8 cellular contexts compared by ENCODE assay signal in genomic region chr2:63840785-63841253, GRCh38. TPM values are rescaled to one million over a fixed set of nuclear protein-coding genes. Genes with fewer than 3 reads are reported as not detected.
DNase-seq lines count a peak whose midpoint lies in the region; ATAC-seq, FAIRE-seq and TF ChIP-seq lines count a peak whose summit lies in the region.

No MANE protein-coding gene starts in this region.

- H3K9me3 ChIP-seq in keratinocyte (ENCODE audit: control insufficient read depth, low read depth, low read length) = no peaks in the 10 kb centered on the region

- H3K9me1 ChIP-seq in keratinocyte (ENCODE audit: control insufficient read depth, extremely low read depth, insufficient read depth, low read length) = no peaks in the 10 kb centered on the region

- DNase-seq in AML-193 (lab: John Stamatoyannopoulos, UW) (peak; percentile 92 to 93), NCI-H446 treated with DMSO at 0.1 percent for 48 hours (lab: John Stamatoyannopoulos, UW) (peak; percentile 95), cerebellar nuclear complex (lab: John Stamatoyannopoulos, UW) (peak; percentile 83 to 87), keratinocyte (ENCODE audit: low read depth, low spot score) (peak; percentile 88)
- peak; percentile 97 for DNase-seq in activated CD4-positive, CD25-positive, alpha-beta regulatory T cell treated with anti-CD3 and anti-CD28 coated beads, Interleukin-2, amount 50 U/mL, for 72 hours
- peak; percentile 95 to 98 (median 97) for DNase-seq in stimulated activated CD4-positive, alpha-beta T cell treated with anti-CD3 and anti-CD28 coated beads, Interleukin-12 subunit alpha, Interleukin-12 subunit beta, amount 100 ng/mL, for 48 hours (ENCODE audit: low read depth in 2 of 3, low spot score in 1 of 3)

- H4K20me1 ChIP-seq in keratinocyte (ENCODE audit: control insufficient read depth, extremely low read depth, insufficient read depth, low read length) = no peaks in the 10 kb centered on the region

- peaks cover 32% of the 10 kb centered on the region for H3K4me1 ChIP-seq in keratinocyte (ENCODE audit: control insufficient read depth, extremely low read depth, insufficient read depth, low read length)

- H3K4me3 ChIP-seq in keratinocyte (ENCODE audit: control insufficient read depth in 2 of 3, extremely low read depth in 1 of 3, insufficient read depth in 2 of 3, low read depth in 1 of 3, low read length in 3 of 3) = peak overlapping the region; percentile 89 to 92 (median 91)

- peak overlapping the region; percentile 84 for H3K4me2 ChIP-seq in keratinocyte (ENCODE audit: control insufficient read depth, extremely low read depth, insufficient read depth, low read depth, low read length)

- peak; percentile 55 for FAIRE-seq in keratinocyte (lab: Jason Lieb, UNC)

- peak; percentile 85 for ATAC-seq in HG03378 (IDR thresholded peaks at IDR 0.05; ENCODE audit: unreplicated experiment)

- peaks cover 38% of the 10 kb centered on the region for H3K79me2 ChIP-seq in keratinocyte (ENCODE audit: control insufficient read depth, insufficient read depth, low read length)

- TF ChIP-seq CTCF in keratinocyte (optimal IDR thresholded peaks at IDR 0.05 in 1 of 3, IDR thresholded peaks at IDR 0.05 in 1 of 3, conservative IDR thresholded peaks at IDR 0.05 in 1 of 3; ENCODE audit: extremely low read depth in 1 of 3, insufficient read depth in 2 of 3, low read length in 3 of 3) = peak in 1 of 3 experiments; percentile 35

- peak; percentile 99 for TF ChIP-seq POLR2A in GM19099 (IDR thresholded peaks at IDR 0.05; ENCODE audit: extremely low read depth, insufficient read length, low read depth)

- peak overlapping the region; percentile 97 for H3K9ac ChIP-seq in keratinocyte (ENCODE audit: control insufficient read depth, extremely low read depth, insufficient read depth, low read length)

- H3K36me3 ChIP-seq in keratinocyte (ENCODE audit: control insufficient read depth in 2 of 2, extremely low read depth in 1 of 2, insufficient read depth in 2 of 2, low read length in 2 of 2) = no peaks in the 10 kb centered on the region

- peak overlapping the region; percentile 93 for H3K27ac ChIP-seq in keratinocyte (ENCODE audit: control insufficient read depth, insufficient read depth, low read length)

- dilution Hi-C loops in keratinocyte (cut with MboI; ENCODE audit: extremely low pct_ligation_motif_present, low sequenced_read_pairs) = no loop called here

- H2AFZ ChIP-seq in keratinocyte (ENCODE audit: control insufficient read depth, low read length) = peak overlapping the region; percentile 75

- no peaks in the 10 kb centered on the region for H3K27me3 ChIP-seq in keratinocyte (ENCODE audit: control insufficient read depth, extremely low read depth, insufficient read depth, low read length)

RNA-seq across cellular contexts. Expression of gene UGP2, which starts 0.9 kb away (rescaled TPM):
- polyA plus RNA-seq in keratinocyte = 168 to 260 TPM (median 219 TPM) in 3 replicates
- 138 TPM for polyA plus RNA-seq in keratinocyte (2011; ENCODE audit: low read depth)
- polyA plus RNA-seq in keratinocyte (2011; cell fraction: cytosol; rRNA removed) = 203 and 359 TPM in 2 replicates
- 230 and 294 TPM in 2 replicates for polyA plus RNA-seq in keratinocyte (2011; cell fraction: nucleus; rRNA removed)
- 186 and 192 TPM in 2 replicates for polyA plus RNA-seq in keratinocyte (2012; ENCODE audit: low replicate concordance)
- 8.8 to 123 TPM (median 69.9 TPM) in 3 replicates for polyA minus RNA-seq in keratinocyte
- 138 TPM for polyA minus RNA-seq in keratinocyte (2011; cell fraction: cytosol; rRNA and poly(A)+ RNA removed)
- 92.7 and 216 TPM in 2 replicates for polyA minus RNA-seq in keratinocyte (2011; cell fraction: nucleus; rRNA and poly(A)+ RNA removed)

Comparison
In these comparisons a context has a peak if more than half of its experiments do, and no peak if none do; other contexts are left out.
1. Peak in every context shown above with its lines: DNase-seq, ATAC-seq, H3K4me3 ChIP-seq and H3K27ac ChIP-seq.